In genomic region chr2:119753041-119753929, GRCh38 we compare ENCODE assay signal across 10 cellular contexts. TPM values are rescaled to one million over a fixed set of nuclear protein-coding genes. Genes with fewer than 3 reads are reported as not detected.
A peak's percentile ranks its signal among the peaks of the same experiment; 100 is the strongest.
DNase-seq lines count a peak whose midpoint lies in the region; ATAC-seq and TF ChIP-seq lines count a peak whose summit lies in the region.
"Had no signal": no experiment of that assay in that cellular context is flagged by ENCODE, and none has a peak within 500 bp of the region (broad histone marks: within the 10 kb centered on the region; RNA-seq: fewer than 3 reads in every experiment).

No MANE protein-coding gene starts in this region.

- ATAC-seq in GM21515 (IDR thresholded peaks at IDR 0.05; ENCODE audit: unreplicated experiment): peak; percentile 62
- ATAC-seq in activated B cell treated with CpG ODN at 0.5 μM for 24 hours (ENCODE audit: low read depth): peak; percentile 47
- ATAC-seq in HG02884 (IDR thresholded peaks at IDR 0.05; ENCODE audit: unreplicated experiment): no peak

- TF ChIP-seq CTCF in activated B cell treated with CpG ODN at 0.5 μM for 24 hours (IDR thresholded peaks at IDR 0.05): peak; percentile 42

- intact Hi-C loops in activated B cell treated with CpG ODN at 0.5 μM for 24 hours (cut with micrococcal nuclease): loop anchor here (1.0 to 2.0 kb wide), 5 partner anchors 73 to 928 kb away; no protein-coding TSS in a partner anchor

- POLR2A ChIA-PET in activated B cell treated with CpG ODN at 0.5 μM for 24 hours (lab: Charles Lee): interaction anchor here (1.8 kb wide), 1 partner anchor 423 kb away, joined by 12 read pairs; no protein-coding TSS in a partner anchor

- H3K4me1 Mint-ChIP-seq in activated B cell treated with CpG ODN at 0.5 μM for 24 hours: no peaks in the 10 kb centered on the region

- no peak overlapping the region for H3K27ac Mint-ChIP-seq in activated B cell treated with CpG ODN at 0.5 μM for 24 hours
- H3K27ac Mint-ChIP-seq: dendritic cell treated with granulocyte-macrophage colony-stimulating factor and Interleukin-4, amounts not matched to agents 40 ng/mL and 50 ng/mL, for 4 days; stimulated activated naive CD8-positive, alpha-beta T cell treated with anti-CD3 and anti-CD28 coated beads, Interleukin-15, Interleukin-2, amounts not matched to agents 100 ng/mL and 50 ng/mL, for 24 hours had no signal

- DNase-seq in activated CD8-positive, alpha-beta memory T cell treated with anti-CD3 and anti-CD28 coated beads, Interleukin-2, amount 50 U/mL, for 4 hours: peak; percentile 27
- DNase-seq in activated CD8-positive, alpha-beta memory T cell treated with anti-CD3 and anti-CD28 coated beads for 24 hours: no peak
- peak; percentile 23 for DNase-seq in NCI-H1694 (lab: John Stamatoyannopoulos, UW)
- DNase-seq in activated B cell treated with CpG ODN at 0.5 μM for 24 hours: no peak
- peak; percentile 55 for DNase-seq in glomerular endothelial cell (ENCODE audit: extremely low read depth, low read depth, low spot score)
- DNase-seq in retina: peak; percentile 59

- no peaks in the 10 kb centered on the region for H3K36me3 Mint-ChIP-seq in activated B cell treated with CpG ODN at 0.5 μM for 24 hours (ENCODE audit: low read depth)

- H3K27me3 Mint-ChIP-seq in activated B cell treated with CpG ODN at 0.5 μM for 24 hours: no peaks in the 10 kb centered on the region
- H3K27me3 Mint-ChIP-seq: dendritic cell treated with granulocyte-macrophage colony-stimulating factor and Interleukin-4, amounts not matched to agents 40 ng/mL and 50 ng/mL, for 4 days; stimulated activated naive CD8-positive, alpha-beta T cell treated with anti-CD3 and anti-CD28 coated beads, Interleukin-15, Interleukin-2, amounts not matched to agents 100 ng/mL and 50 ng/mL, for 24 hours had no signal

- H3K4me3 Mint-ChIP-seq in activated B cell treated with CpG ODN at 0.5 μM for 24 hours: no peak overlapping the region
- H3K4me3 Mint-ChIP-seq: dendritic cell treated with granulocyte-macrophage colony-stimulating factor and Interleukin-4, amounts not matched to agents 40 ng/mL and 50 ng/mL, for 4 days; stimulated activated naive CD8-positive, alpha-beta T cell treated with anti-CD3 and anti-CD28 coated beads, Interleukin-15, Interleukin-2, amounts not matched to agents 100 ng/mL and 50 ng/mL, for 24 hours had no signal

- CTCF ChIA-PET in activated B cell treated with CpG ODN at 0.5 μM for 24 hours (lab: Charles Lee): interaction anchor here (0.9 to 7.8 kb wide), 16 partner anchors 13 to 927 kb away, joined by 3 to 138 read pairs (median 4); no protein-coding TSS in a partner anchor

- no peaks in the 10 kb centered on the region for H3K9me3 Mint-ChIP-seq in activated B cell treated with CpG ODN at 0.5 μM for 24 hours
- H3K9me3 Mint-ChIP-seq: dendritic cell treated with granulocyte-macrophage colony-stimulating factor and Interleukin-4, amounts not matched to agents 40 ng/mL and 50 ng/mL, for 4 days; stimulated activated naive CD8-positive, alpha-beta T cell treated with anti-CD3 and anti-CD28 coated beads, Interleukin-15, Interleukin-2, amounts not matched to agents 100 ng/mL and 50 ng/mL, for 24 hours had no signal

RNA-seq across cellular contexts. Expression of gene PTPN4, which starts 6.4 kb away (rescaled TPM):
- total RNA-seq in activated B cell treated with CpG ODN at 0.5 μM for 24 hours (28.8 and 41.2 TPM in 2 replicates), glomerular endothelial cell (43.6 and 46.9 TPM in 2 replicates)

Comparison
In these comparisons a context has a peak if more than half of its experiments do, and no peak if none do; other contexts are left out.
1. DNase-seq: peak in activated CD8-positive, alpha-beta memory T cell treated with anti-CD3 and anti-CD28 coated beads, Interleukin-2, amount 50 U/mL, for 4 hours (single experiment), NCI-H1694 (single experiment), glomerular endothelial cell (single experiment) and retina (single experiment); none in activated CD8-positive, alpha-beta memory T cell treated with anti-CD3 and anti-CD28 coated beads for 24 hours (single experiment) and activated B cell treated with CpG ODN at 0.5 μM for 24 hours (single experiment).